Comparison of ENCODE assay signal across 2 cellular contexts in the genomic region with DNA sequence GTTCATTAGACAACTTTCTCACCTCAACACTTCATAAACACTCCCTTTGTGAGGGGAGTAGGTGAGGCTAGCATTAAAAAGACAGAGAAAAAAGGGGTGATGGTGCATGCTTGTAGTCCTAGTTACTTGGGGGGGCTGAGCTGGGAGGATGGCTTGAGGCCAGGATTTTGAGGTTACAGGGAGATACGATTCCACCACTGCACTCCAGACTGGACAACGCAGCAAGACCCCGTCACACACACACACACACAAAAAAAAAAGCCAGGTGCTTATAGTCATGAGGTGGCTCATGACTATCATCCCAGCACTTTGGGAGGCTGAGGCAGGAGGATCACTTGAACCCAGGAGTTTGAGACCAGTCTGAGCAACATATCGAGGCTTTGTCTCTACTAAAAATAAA.
TF ChIP-seq lines count a peak whose summit lies in the region.

No MANE protein-coding gene starts in this region.

TF ChIP-seq in WTC11, 78 proteins besides CTCF, POLR2A, EP300 and RAD21:
- peak; percentile 81 for TF ChIP-seq ZNF121 (CRISPR knock-in tag; IDR thresholded peaks at IDR 0.05)
- TF ChIP-seq, protein P1, sequence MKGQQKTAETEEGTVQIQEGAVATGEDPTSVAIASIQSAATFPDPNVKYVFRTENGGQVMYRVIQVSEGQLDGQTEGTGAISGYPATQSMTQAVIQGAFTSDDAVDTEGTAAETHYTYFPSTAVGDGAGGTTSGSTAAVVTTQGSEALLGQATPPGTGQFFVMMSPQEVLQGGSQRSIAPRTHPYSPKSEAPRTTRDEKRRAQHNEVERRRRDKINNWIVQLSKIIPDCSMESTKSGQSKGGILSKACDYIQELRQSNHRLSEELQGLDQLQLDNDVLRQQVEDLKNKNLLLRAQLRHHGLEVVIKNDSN (CRISPR knock-in tag; IDR thresholded peaks at IDR 0.05) = no peak
TF ChIP-seq in WTC11: peak in this region for 1.

TF ChIP-seq in HepG2, 621 proteins besides CTCF, POLR2A, EP300 and RAD21:
- TF ChIP-seq, protein P2, sequence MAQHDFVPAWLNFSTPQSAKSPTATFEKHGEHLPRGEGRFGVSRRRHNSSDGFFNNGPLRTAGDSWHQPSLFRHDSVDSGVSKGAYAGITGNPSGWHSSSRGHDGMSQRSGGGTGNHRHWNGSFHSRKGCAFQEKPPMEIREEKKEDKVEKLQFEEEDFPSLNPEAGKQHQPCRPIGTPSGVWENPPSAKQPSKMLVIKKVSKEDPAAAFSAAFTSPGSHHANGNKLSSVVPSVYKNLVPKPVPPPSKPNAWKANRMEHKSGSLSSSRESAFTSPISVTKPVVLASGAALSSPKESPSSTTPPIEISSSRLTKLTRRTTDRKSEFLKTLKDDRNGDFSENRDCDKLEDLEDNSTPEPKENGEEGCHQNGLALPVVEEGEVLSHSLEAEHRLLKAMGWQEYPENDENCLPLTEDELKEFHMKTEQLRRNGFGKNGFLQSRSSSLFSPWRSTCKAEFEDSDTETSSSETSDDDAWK (CRISPR knock-in tag; IDR thresholded peaks at IDR 0.05) = no peak
- peak; percentile 59 for TF ChIP-seq ZNF121 (CRISPR knock-in tag; IDR thresholded peaks at IDR 0.05)
- TF ChIP-seq, protein P3, sequence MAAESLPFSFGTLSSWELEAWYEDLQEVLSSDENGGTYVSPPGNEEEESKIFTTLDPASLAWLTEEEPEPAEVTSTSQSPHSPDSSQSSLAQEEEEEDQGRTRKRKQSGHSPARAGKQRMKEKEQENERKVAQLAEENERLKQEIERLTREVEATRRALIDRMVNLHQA (CRISPR knock-in tag; IDR thresholded peaks at IDR 0.05) = no peak
